In the genomic region with DNA sequence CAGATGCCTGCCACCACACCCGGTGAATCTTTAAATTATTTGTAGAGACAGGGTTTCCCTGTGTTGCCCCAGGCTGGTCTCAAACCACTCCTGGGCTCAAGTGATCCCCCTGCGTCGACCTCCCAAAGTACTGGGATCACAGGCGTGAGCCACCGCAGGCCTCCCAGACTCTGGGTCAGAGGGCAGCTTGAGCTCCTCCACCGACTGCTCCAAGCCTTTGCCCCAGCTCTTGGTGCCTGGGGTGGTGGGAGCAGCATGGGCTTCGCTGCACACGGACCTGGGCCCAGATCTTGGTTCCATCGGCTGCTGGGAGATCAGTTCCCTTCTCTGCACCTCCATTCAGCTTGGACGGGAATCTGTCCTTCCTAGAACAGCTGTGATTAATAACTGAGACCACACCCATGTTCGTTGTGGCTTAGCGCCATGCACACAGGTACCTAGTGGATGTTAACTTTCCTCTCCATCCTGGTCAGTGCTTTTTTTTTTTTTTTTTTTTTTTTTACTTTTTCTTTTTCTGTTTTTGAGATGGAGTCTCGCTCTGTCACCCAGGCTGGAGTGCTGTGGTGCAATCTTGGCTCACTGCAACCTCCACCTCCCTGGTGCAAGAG, we compare ENCODE assay signal across 10 cellular contexts.
A peak's percentile ranks its signal among the peaks of the same experiment; 100 is the strongest.
DNase-seq lines count a peak whose midpoint lies in the region; ATAC-seq and TF ChIP-seq lines count a peak whose summit lies in the region.
"Had no signal": no experiment of that assay in that cellular context is flagged by ENCODE, and none has a peak within 500 bp of the region (broad histone marks: within the 10 kb centered on the region; RNA-seq: fewer than 3 reads in every experiment).

No MANE protein-coding gene starts in this region.

- H3K9ac ChIP-seq in KMS-11 (no peak overlapping the region; the same call in 1 of the 2 replicates), stomach smooth muscle (ENCODE audit: low read length in 2 of 2) (peak overlapping the region in 1 of 2 donors; percentile 1)

- no peak overlapping the region for H2AFZ ChIP-seq in KMS-11 (ENCODE audit: low read depth)

- peaks cover 4% of the 10 kb centered on the region; the same call in 1 of the 2 replicates for H4K20me1 ChIP-seq in KMS-11 (ENCODE audit: insufficient read depth)

- H3K4me3 ChIP-seq in KMS-11 (IDR thresholded peaks at IDR 0.05; ENCODE audit: insufficient read depth, low read depth, low read length) = no peak overlapping the region
- no peak overlapping the region for H3K4me3 ChIP-seq in left lung
- no peak overlapping the region for H3K4me3 ChIP-seq in stomach smooth muscle (ENCODE audit: low read length in 2 of 2)
- H3K4me3 ChIP-seq: GM12878, upper lobe of left lung had no signal

- H3K27me3 ChIP-seq in KMS-11 (ENCODE audit: insufficient read depth, low read depth) (no peaks in the 10 kb centered on the region), left lung (no peaks in the 10 kb centered on the region), stomach smooth muscle (ENCODE audit: control insufficient read depth in 1 of 2, insufficient read depth in 2 of 2, low read length in 2 of 2) (no peaks in the 10 kb centered on the region)
- H3K27me3 ChIP-seq: upper lobe of left lung had no signal

- H3K36me3 ChIP-seq in KMS-11 (ENCODE audit: insufficient read depth) = no peaks in the 10 kb centered on the region
- no peaks in the 10 kb centered on the region for H3K36me3 ChIP-seq in left lung
- H3K36me3 ChIP-seq in stomach smooth muscle (ENCODE audit: control insufficient read depth in 2 of 2, insufficient read depth in 2 of 2, low read length in 2 of 2) = no peaks in the 10 kb centered on the region
- H3K36me3 ChIP-seq: upper lobe of left lung had no signal

- H3K4me2 ChIP-seq in KMS-11 = peak overlapping the region; percentile 81

- H3K27ac ChIP-seq in KMS-11 (no peak overlapping the region; the same call in 1 of the 2 replicates), angular gyrus (ENCODE audit: low read depth, low read length) (peak overlapping the region; percentile 70), left lung (peak overlapping the region; percentile 20 to 55), stomach smooth muscle (ENCODE audit: low read length) (peak overlapping the region; percentile 86)

- peaks cover 6% of the 10 kb centered on the region; the same call in 1 of the 2 replicates for H3K79me2 ChIP-seq in KMS-11 (ENCODE audit: insufficient read depth, low read depth)

- ATAC-seq in left lung = no peak
- no peak for ATAC-seq in GM21786 (IDR thresholded peaks at IDR 0.05; ENCODE audit: unreplicated experiment)

- H3K4me1 ChIP-seq in KMS-11 (ENCODE audit: low read depth, poor library complexity, severe bottlenecking) = peaks cover 48% of the 10 kb centered on the region
- peaks cover 20 to 40% of the 10 kb centered on the region in 2 donors for H3K4me1 ChIP-seq in left lung
- peaks cover 70% of the 10 kb centered on the region for H3K4me1 ChIP-seq in stomach smooth muscle (ENCODE audit: control insufficient read depth, insufficient read depth, low read length)

- intact Hi-C loops in left lung (cut with DNase I) = no loop called here

- no peaks in the 10 kb centered on the region for H3K9me3 ChIP-seq in left lung
- H3K9me3 ChIP-seq in stomach smooth muscle (ENCODE audit: control insufficient read depth in 2 of 2, low read length in 2 of 2) = no peaks in the 10 kb centered on the region
- H3K9me3 ChIP-seq: upper lobe of left lung had no signal

- TF ChIP-seq CTCF in KMS-11 (conservative IDR thresholded peaks at IDR 0.05; ENCODE audit: low read depth, low read length) = no peak
- no peak for TF ChIP-seq CTCF in left lung (IDR thresholded peaks at IDR 0.05)

- no peak for DNase-seq in left lung
- DNase-seq in NCI-H2081 (lab: John Stamatoyannopoulos, UW) = no peak
- DNase-seq in amniotic stem cell (lab: John Stamatoyannopoulos, UW) = no peak
- DNase-seq: NCI-H1092 had no signal
